In the genomic region with DNA sequence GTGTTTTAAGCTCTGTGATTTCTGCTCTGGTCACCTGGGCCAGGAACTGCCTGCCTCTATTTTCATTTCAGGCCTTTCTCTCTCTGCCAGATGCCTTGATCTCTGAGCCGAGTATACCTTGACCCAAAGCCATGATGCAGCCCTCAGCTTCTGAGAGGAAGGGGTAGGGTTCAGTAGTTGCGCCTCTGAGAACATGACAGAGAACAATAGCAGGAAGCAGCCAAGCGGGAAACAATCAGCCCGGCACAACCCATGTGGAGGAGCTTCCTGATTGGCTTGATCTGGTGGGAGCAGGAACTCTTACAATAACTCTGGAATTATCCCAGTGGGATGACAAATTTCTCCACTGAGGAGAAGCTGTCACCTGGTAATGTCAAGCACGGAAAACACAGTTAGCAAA, we compare ENCODE assay signal across 8 cellular contexts.
DNase-seq lines count a peak whose midpoint lies in the region; ATAC-seq and TF ChIP-seq lines count a peak whose summit lies in the region.

No MANE protein-coding gene starts in this region.

- H3K27me3 Mint-ChIP-seq in WTC11 (ENCODE audit: low read depth) (no peaks in the 10 kb centered on the region), mesothelial cell of epicardium (ENCODE audit: low read depth) (no peaks in the 10 kb centered on the region)

- H3K36me3 ChIP-seq in hepatocyte (replicated peaks; ENCODE audit: insufficient read depth, low read depth), result no peaks in the 10 kb centered on the region

- H3K27me3 ChIP-seq in hepatocyte, result no peaks in the 10 kb centered on the region

- 83% methylated on average over 5 of the region's 5 CpGs for WGBS in hepatocyte (ENCODE audit: low lambda C conversion rate, missing lambda C conversion rate)

- peak; percentile 53 for ATAC-seq in GM18508 (IDR thresholded peaks at IDR 0.05; ENCODE audit: insufficient read depth, unreplicated experiment)
- ATAC-seq in HG02623 (IDR thresholded peaks at IDR 0.05; ENCODE audit: unreplicated experiment), result peak; percentile 65
- peak; percentile 25; the same call in 1 of the 2 replicates for ATAC-seq in WTC11

- H3K9me3 ChIP-seq in hepatocyte (ENCODE audit: low read depth), result no peaks in the 10 kb centered on the region

- no peaks in the 10 kb centered on the region for H3K9me2 ChIP-seq in hepatocyte (replicated peaks; ENCODE audit: insufficient read depth)

- no peak overlapping the region for H3K4me2 ChIP-seq in hepatocyte

- peaks cover 11% of the 10 kb centered on the region for H3K4me1 ChIP-seq in hepatocyte (ENCODE audit: insufficient read depth)

- no peak overlapping the region for H3K27ac ChIP-seq in hepatocyte

- H3K36me3 Mint-ChIP-seq in WTC11 (no peaks in the 10 kb centered on the region), mesothelial cell of epicardium (no peaks in the 10 kb centered on the region)

- CTCF ChIA-PET in WTC11 (lab: Charles Lee), result interaction anchor here (1.4 to 2.2 kb wide), 2 partner anchors 61 to 235 kb away, joined by 6 to 9 read pairs; no protein-coding TSS in a partner anchor

- no peak for DNase-seq in WTC11 (ENCODE audit: low spot score)
- no peak for DNase-seq in mesothelial cell of epicardium (ENCODE audit: low spot score in 2 of 2, unreplicated experiment in 2 of 2)
- DNase-seq in hepatocyte (ENCODE audit: low spot score), result no peak
- DNase-seq in superior temporal gyrus (ENCODE audit: extremely low spot score), result no peak
- no peak for DNase-seq in OCI-M2 (lab: John Stamatoyannopoulos, UW; ENCODE audit: unreplicated experiment)
- no peak for DNase-seq in dedifferentiated amniotic fluid mesenchymal stem cell (ENCODE audit: extremely low spot score)

- no peak overlapping the region for H3K27ac Mint-ChIP-seq in WTC11
- H3K27ac Mint-ChIP-seq in mesothelial cell of epicardium, result peak overlapping the region; percentile 7

- TF ChIP-seq CTCF in WTC11 (IDR thresholded peaks at IDR 0.05), result no peak
- no peak for TF ChIP-seq CTCF in mesothelial cell of epicardium (IDR thresholded peaks at IDR 0.05; ENCODE audit: unreplicated experiment)
- TF ChIP-seq CTCF in hepatocyte (IDR thresholded peaks at IDR 0.05; ENCODE audit: poor library complexity), result no peak

- H2AFZ ChIP-seq in hepatocyte, result no peak overlapping the region

- H3K4me3 ChIP-seq in hepatocyte, result no peak overlapping the region

- H3K4me3 Mint-ChIP-seq in WTC11 (no peak overlapping the region), mesothelial cell of epicardium (no peak overlapping the region)

- POLR2A ChIA-PET in WTC11 (lab: Charles Lee), result interaction anchor here (1.0 kb wide), 1 partner anchor 220 kb away, joined by 6 read pairs; no protein-coding TSS in a partner anchor

- H3K9me3 Mint-ChIP-seq in WTC11 (no peaks in the 10 kb centered on the region), mesothelial cell of epicardium (no peaks in the 10 kb centered on the region)

- no peaks in the 10 kb centered on the region for H4K20me1 ChIP-seq in hepatocyte (ENCODE audit: insufficient read depth, poor library complexity, severe bottlenecking)

- H3K4me1 Mint-ChIP-seq in WTC11 (peaks cover 12% of the 10 kb centered on the region), mesothelial cell of epicardium (peaks cover 17% of the 10 kb centered on the region)

- H3K79me2 ChIP-seq in hepatocyte, result no peaks in the 10 kb centered on the region

TF ChIP-seq in WTC11, 78 proteins besides CTCF, POLR2A, EP300 and RAD21 (continues in another document):
- TF ChIP-seq, protein P1, sequence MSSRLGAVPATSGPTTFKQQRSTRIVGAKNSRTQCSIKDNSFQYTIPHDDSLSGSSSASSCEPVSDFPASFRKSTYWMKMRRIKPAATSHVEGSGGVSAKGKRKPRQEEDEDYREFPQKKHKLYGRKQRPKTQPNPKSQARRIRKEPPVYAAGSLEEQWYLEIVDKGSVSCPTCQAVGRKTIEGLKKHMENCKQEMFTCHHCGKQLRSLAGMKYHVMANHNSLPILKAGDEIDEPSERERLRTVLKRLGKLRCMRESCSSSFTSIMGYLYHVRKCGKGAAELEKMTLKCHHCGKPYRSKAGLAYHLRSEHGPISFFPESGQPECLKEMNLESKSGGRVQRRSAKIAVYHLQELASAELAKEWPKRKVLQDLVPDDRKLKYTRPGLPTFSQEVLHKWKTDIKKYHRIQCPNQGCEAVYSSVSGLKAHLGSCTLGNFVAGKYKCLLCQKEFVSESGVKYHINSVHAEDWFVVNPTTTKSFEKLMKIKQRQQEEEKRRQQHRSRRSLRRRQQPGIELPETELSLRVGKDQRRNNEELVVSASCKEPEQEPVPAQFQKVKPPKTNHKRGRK (CRISPR knock-in tag; IDR thresholded peaks at IDR 0.05; ENCODE audit: borderline replicate concordance), result no peak
- TF ChIP-seq, protein P2, sequence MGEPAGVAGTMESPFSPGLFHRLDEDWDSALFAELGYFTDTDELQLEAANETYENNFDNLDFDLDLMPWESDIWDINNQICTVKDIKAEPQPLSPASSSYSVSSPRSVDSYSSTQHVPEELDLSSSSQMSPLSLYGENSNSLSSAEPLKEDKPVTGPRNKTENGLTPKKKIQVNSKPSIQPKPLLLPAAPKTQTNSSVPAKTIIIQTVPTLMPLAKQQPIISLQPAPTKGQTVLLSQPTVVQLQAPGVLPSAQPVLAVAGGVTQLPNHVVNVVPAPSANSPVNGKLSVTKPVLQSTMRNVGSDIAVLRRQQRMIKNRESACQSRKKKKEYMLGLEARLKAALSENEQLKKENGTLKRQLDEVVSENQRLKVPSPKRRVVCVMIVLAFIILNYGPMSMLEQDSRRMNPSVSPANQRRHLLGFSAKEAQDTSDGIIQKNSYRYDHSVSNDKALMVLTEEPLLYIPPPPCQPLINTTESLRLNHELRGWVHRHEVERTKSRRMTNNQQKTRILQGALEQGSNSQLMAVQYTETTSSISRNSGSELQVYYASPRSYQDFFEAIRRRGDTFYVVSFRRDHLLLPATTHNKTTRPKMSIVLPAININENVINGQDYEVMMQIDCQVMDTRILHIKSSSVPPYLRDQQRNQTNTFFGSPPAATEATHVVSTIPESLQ (CRISPR knock-in tag; IDR thresholded peaks at IDR 0.05), result no peak
- TF ChIP-seq, protein P3, sequence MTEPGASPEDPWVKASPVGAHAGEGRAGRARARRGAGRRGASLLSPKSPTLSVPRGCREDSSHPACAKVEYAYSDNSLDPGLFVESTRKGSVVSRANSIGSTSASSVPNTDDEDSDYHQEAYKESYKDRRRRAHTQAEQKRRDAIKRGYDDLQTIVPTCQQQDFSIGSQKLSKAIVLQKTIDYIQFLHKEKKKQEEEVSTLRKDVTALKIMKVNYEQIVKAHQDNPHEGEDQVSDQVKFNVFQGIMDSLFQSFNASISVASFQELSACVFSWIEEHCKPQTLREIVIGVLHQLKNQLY (CRISPR knock-in tag; IDR thresholded peaks at IDR 0.05), result no peak
- TF ChIP-seq, protein P4, sequence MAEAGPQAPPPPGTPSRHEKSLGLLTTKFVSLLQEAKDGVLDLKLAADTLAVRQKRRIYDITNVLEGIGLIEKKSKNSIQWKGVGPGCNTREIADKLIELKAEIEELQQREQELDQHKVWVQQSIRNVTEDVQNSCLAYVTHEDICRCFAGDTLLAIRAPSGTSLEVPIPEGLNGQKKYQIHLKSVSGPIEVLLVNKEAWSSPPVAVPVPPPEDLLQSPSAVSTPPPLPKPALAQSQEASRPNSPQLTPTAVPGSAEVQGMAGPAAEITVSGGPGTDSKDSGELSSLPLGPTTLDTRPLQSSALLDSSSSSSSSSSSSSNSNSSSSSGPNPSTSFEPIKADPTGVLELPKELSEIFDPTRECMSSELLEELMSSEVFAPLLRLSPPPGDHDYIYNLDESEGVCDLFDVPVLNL (CRISPR knock-in tag; IDR thresholded peaks at IDR 0.05; ENCODE audit: borderline replicate concordance, low read depth), result no peak
- no peak for TF ChIP-seq TP53 (CRISPR knock-in tag; IDR thresholded peaks at IDR 0.05)
- TF ChIP-seq ZNF138 (CRISPR knock-in tag; conservative IDR thresholded peaks at IDR 0.05), result no peak
- no peak for TF ChIP-seq NR2C2 (CRISPR knock-in tag; IDR thresholded peaks at IDR 0.05)
- TF ChIP-seq, protein P5, sequence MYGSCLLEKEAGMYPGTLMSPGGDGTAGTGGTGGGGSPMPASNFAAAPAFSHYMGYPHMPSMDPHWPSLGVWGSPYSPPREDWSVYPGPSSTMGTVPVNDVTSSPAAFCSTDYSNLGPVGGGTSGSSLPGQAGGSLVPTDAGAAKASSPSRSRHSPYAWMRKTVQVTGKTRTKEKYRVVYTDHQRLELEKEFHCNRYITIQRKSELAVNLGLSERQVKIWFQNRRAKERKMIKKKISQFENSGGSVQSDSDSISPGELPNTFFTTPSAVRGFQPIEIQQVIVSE (CRISPR knock-in tag; IDR thresholded peaks at IDR 0.05; ENCODE audit: borderline replicate concordance), result no peak
- TF ChIP-seq ETV6 (CRISPR knock-in tag; IDR thresholded peaks at IDR 0.05), result no peak
- TF ChIP-seq, protein P6, sequence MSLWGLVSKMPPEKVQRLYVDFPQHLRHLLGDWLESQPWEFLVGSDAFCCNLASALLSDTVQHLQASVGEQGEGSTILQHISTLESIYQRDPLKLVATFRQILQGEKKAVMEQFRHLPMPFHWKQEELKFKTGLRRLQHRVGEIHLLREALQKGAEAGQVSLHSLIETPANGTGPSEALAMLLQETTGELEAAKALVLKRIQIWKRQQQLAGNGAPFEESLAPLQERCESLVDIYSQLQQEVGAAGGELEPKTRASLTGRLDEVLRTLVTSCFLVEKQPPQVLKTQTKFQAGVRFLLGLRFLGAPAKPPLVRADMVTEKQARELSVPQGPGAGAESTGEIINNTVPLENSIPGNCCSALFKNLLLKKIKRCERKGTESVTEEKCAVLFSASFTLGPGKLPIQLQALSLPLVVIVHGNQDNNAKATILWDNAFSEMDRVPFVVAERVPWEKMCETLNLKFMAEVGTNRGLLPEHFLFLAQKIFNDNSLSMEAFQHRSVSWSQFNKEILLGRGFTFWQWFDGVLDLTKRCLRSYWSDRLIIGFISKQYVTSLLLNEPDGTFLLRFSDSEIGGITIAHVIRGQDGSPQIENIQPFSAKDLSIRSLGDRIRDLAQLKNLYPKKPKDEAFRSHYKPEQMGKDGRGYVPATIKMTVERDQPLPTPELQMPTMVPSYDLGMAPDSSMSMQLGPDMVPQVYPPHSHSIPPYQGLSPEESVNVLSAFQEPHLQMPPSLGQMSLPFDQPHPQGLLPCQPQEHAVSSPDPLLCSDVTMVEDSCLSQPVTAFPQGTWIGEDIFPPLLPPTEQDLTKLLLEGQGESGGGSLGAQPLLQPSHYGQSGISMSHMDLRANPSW (CRISPR knock-in tag; conservative IDR thresholded peaks at IDR 0.05; ENCODE audit: low read depth), result no peak
